ENCODE assay signal across 10 cellular contexts in the genomic region with DNA sequence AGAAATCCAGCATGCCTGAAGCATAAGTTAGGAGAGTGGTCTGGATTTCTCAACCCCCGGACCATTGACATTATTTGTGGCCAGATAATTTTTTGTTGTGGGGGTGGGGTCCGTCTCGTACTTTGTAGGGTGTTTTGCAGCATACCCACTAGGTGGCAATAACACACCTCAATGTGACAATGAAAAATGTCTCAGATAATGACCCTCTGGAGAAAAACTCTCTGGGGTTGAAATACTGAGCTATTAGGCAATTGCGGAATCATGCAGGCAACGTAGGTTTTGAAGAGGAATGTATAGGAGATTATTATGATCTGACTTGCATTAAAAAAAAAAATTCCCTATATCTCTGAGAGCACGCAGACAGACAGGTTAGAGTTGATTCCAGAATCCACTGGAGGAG. TPM values are rescaled to one million over a fixed set of nuclear protein-coding genes. Genes with fewer than 3 reads are reported as not detected.
DNase-seq lines count a peak whose midpoint lies in the region; ATAC-seq and TF ChIP-seq lines count a peak whose summit lies in the region.
"Had no signal": no experiment of that assay in that cellular context is flagged by ENCODE, and none has a peak within 500 bp of the region (broad histone marks: within the 10 kb centered on the region; RNA-seq: fewer than 3 reads in every experiment).

No MANE protein-coding gene starts in this region.

- no peaks in the 10 kb centered on the region for H3K4me1 Mint-ChIP-seq in glutamatergic neuron (ENCODE audit: low read depth, unreplicated experiment)
- H3K4me1 Mint-ChIP-seq in CD8-positive, alpha-beta memory T cell, result no peaks in the 10 kb centered on the region

- CTCF ChIA-PET in CD8-positive, alpha-beta memory T cell (lab: Charles Lee), result interaction anchor here (1.2 kb wide), 1 partner anchor 11 kb away, joined by 4 read pairs; no protein-coding TSS in a partner anchor

- intact Hi-C loops in esophagus muscularis mucosa (cut with DNase I) (no loop called here), head of caudate nucleus (cut with DNase I) (no loop called here)

- peaks cover 0 to 25% (median 15%) of the 10 kb centered on the region in 4 donors for H3K9me3 ChIP-seq in esophagus muscularis mucosa
- no peaks in the 10 kb centered on the region for H3K9me3 ChIP-seq in CD8-positive, alpha-beta memory T cell (ENCODE audit: low read length)

- no peaks in the 10 kb centered on the region for H3K4me1 ChIP-seq in esophagus muscularis mucosa
- no peaks in the 10 kb centered on the region for H3K4me1 ChIP-seq in CD8-positive, alpha-beta memory T cell (ENCODE audit: insufficient read depth, low read length)

- H3K36me3 Mint-ChIP-seq in glutamatergic neuron (ENCODE audit: unreplicated experiment), result peaks cover 13% of the 10 kb centered on the region
- H3K36me3 Mint-ChIP-seq in CD8-positive, alpha-beta memory T cell, result no peaks in the 10 kb centered on the region

- H3K27me3 Mint-ChIP-seq in glutamatergic neuron (ENCODE audit: unreplicated experiment), result no peaks in the 10 kb centered on the region
- peaks cover 10 to 34% of the 10 kb centered on the region in 2 donors for H3K27me3 Mint-ChIP-seq in CD8-positive, alpha-beta memory T cell

- POLR2A ChIA-PET in CD8-positive, alpha-beta memory T cell (lab: Charles Lee), result no interaction called here

- TF ChIP-seq EP300 in esophagus muscularis mucosa (IDR thresholded peaks at IDR 0.05), result no peak

- TF ChIP-seq CTCF in glutamatergic neuron (IDR thresholded peaks at IDR 0.05; ENCODE audit: partially characterized antibody, unreplicated experiment), result peak; percentile 36
- no peak for TF ChIP-seq CTCF in esophagus muscularis mucosa (IDR thresholded peaks at IDR 0.05)

- H3K4me3 Mint-ChIP-seq in glutamatergic neuron (ENCODE audit: unreplicated experiment), result no peak overlapping the region
- no peak overlapping the region for H3K4me3 Mint-ChIP-seq in CD8-positive, alpha-beta memory T cell

- no peak for TF ChIP-seq POLR2A in esophagus muscularis mucosa (IDR thresholded peaks at IDR 0.05; ENCODE audit: low read depth)

- peak; percentile 73 for ATAC-seq in GM21576 (IDR thresholded peaks at IDR 0.05; ENCODE audit: unreplicated experiment)

- 54% methylated on average over 6 of the region's 6 CpGs for WGBS in esophagus muscularis mucosa

- H3K9me3 Mint-ChIP-seq in glutamatergic neuron (ENCODE audit: unreplicated experiment), result peaks cover 3% of the 10 kb centered on the region
- peaks cover 3 to 14% (median 11%) of the 10 kb centered on the region in 5 donors for H3K9me3 Mint-ChIP-seq in CD8-positive, alpha-beta memory T cell

- H3K27ac Mint-ChIP-seq in glutamatergic neuron (ENCODE audit: unreplicated experiment), result no peak overlapping the region
- H3K27ac Mint-ChIP-seq in CD8-positive, alpha-beta memory T cell, result no peak overlapping the region

- DNase-seq in EL (peak; percentile 11), NCI-H226 (peak; percentile 1), glutamatergic neuron (no peak), esophagus muscularis mucosa (ENCODE audit: extremely low spot score) (no peak), head of caudate nucleus (no peak)
- no peak for DNase-seq in activated CD4-positive, CD25-positive, alpha-beta regulatory T cell treated with anti-CD3 and anti-CD28 coated beads, Interleukin-2, amount 50 U/mL, for 72 hours
- no peak for DNase-seq in CD8-positive, alpha-beta memory T cell
- DNase-seq: activated CD8-positive, alpha-beta memory T cell treated with anti-CD3 and anti-CD28 coated beads, Interleukin-2, amount 50 U/mL, for 4 hours; kidney glomerular epithelial cell had no signal

- H3K4me3 ChIP-seq in esophagus muscularis mucosa, result no peak overlapping the region
- H3K4me3 ChIP-seq in CD8-positive, alpha-beta memory T cell (ENCODE audit: low read length), result no peak overlapping the region

- H3K27ac ChIP-seq in esophagus muscularis mucosa (replicated peaks in 1 of 4), result no peak overlapping the region
- no peak overlapping the region for H3K27ac ChIP-seq in CD8-positive, alpha-beta memory T cell (ENCODE audit: low read depth, low read length)

- H3K36me3 ChIP-seq in esophagus muscularis mucosa, result no peaks in the 10 kb centered on the region
- no peaks in the 10 kb centered on the region for H3K36me3 ChIP-seq in CD8-positive, alpha-beta memory T cell (ENCODE audit: insufficient read depth, low read length)

- no peaks in the 10 kb centered on the region for H3K27me3 ChIP-seq in esophagus muscularis mucosa
- no peaks in the 10 kb centered on the region for H3K27me3 ChIP-seq in CD8-positive, alpha-beta memory T cell (ENCODE audit: insufficient read depth, low read length, poor library complexity, severe bottlenecking)

RNA-seq across cellular contexts. Expression of a gene that starts 25.3 kb away (rescaled TPM):
- total RNA-seq in glutamatergic neuron (ENCODE audit: unreplicated experiment), result 18.0 TPM
- 1 to 10 TPM; 7.0 to 9.9 (median 8.1) TPM for total RNA-seq in esophagus muscularis mucosa
- 10 to 100 TPM; 46.1 to 49.4 TPM for total RNA-seq in CD8-positive, alpha-beta memory T cell
- polyA plus RNA-seq in CD8-positive, alpha-beta memory T cell, result 18.2 TPM

Comparison
In these comparisons a context has a peak if more than half of its experiments do, and no peak if none do; other contexts are left out.
1. DNase-seq: peak in EL (single experiment) and NCI-H226 (single experiment); none in glutamatergic neuron (single experiment), esophagus muscularis mucosa (single experiment), activated CD4-positive, CD25-positive, alpha-beta regulatory T cell treated with anti-CD3 and anti-CD28 coated beads, Interleukin-2, amount 50 U/mL, for 72 hours (single experiment), head of caudate nucleus (0 of 42) and CD8-positive, alpha-beta memory T cell (0 of 5).